In the genomic region with DNA sequence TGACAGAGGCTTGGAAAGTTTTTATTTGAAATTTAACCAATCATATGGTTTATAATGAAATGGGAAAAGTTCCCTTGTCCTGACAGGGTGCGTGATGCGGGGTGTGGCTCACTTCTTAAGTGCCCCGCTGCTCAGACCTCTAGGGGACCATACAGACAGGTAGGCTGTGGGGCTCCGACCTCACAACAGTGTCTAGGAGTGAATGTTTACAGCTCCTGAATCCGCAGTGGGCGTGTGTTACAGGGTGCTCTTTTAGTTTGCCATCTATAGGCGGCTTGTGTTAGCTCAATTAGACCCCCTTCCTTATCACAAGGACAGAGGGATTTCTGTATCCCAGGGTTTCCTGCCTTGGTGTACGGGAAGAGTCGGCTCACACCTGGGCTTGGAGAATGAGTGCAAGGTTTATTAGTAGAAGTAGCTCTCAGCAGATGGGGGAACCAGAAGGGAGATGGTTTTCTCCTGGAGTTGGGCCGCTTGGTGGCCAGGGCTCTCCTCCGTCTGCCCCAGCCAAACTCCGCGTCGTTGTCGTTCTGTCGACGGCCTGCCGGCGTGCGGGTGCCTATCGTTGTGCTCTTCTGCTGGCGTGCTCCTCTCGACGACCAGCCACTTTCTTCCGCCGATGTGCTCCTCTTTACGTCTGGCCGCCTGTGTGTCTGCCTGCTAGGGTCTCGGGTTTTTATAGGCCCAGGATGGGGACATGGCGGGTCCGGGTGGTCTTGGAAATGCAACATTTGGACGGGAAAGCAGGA, we compare ENCODE assay signal across 22 cellular contexts.
DNase-seq lines count a peak whose midpoint lies in the region; ATAC-seq, FAIRE-seq and TF ChIP-seq lines count a peak whose summit lies in the region.
"Had no signal": no experiment of that assay in that cellular context is flagged by ENCODE, and none has a peak within 500 bp of the region (broad histone marks: within the 10 kb centered on the region; RNA-seq: fewer than 3 reads in every experiment).

No MANE protein-coding gene starts in this region.

- H3K4me1 Mint-ChIP-seq in endothelial cell (ENCODE audit: unreplicated experiment): peaks cover 43% of the 10 kb centered on the region
- H3K4me1 Mint-ChIP-seq in nephron progenitor cell: peaks cover 53% of the 10 kb centered on the region
- H3K4me1 Mint-ChIP-seq in activated CD4-positive, alpha-beta memory T cell treated with anti-CD3 and anti-CD28 coated beads for 36 hours (ENCODE audit: low read depth): no peaks in the 10 kb centered on the region

- no peaks in the 10 kb centered on the region; the same call in 1 of the 2 replicates for H3K9me3 ChIP-seq in AG04450 (ENCODE audit: control insufficient read depth, insufficient read depth, low read length)
- H3K9me3 ChIP-seq in HCT116 (ENCODE audit: control insufficient read depth in 1 of 2, insufficient read depth in 1 of 2, low read depth in 1 of 2, low read length in 2 of 2): no peaks in the 10 kb centered on the region
- H3K9me3 ChIP-seq: ovary, right atrium auricular region had no signal

- H3K4me3 Mint-ChIP-seq in endothelial cell (ENCODE audit: unreplicated experiment): no peak overlapping the region
- H3K4me3 Mint-ChIP-seq in nephron progenitor cell: no peak overlapping the region
- H3K4me3 Mint-ChIP-seq in activated CD4-positive, alpha-beta memory T cell treated with anti-CD3 and anti-CD28 coated beads for 36 hours: no peak overlapping the region
- H3K4me3 Mint-ChIP-seq: activated T-cell treated with anti-CD3 and anti-CD28 coated beads, Interleukin-2, amount 50 U/mL, for 72 hours; naive thymus-derived CD4-positive, alpha-beta T cell had no signal

- no peak for FAIRE-seq in HTR-8/SVneo (lab: Jason Lieb, UNC)

- no peak overlapping the region for H3K4me2 ChIP-seq in HCT116 (ENCODE audit: low read length)
- H3K4me2 ChIP-seq: PC-9 had no signal

- peak overlapping the region; percentile 23 for H3K27ac ChIP-seq in AG04450 (ENCODE audit: low read depth, low read length)
- H3K27ac ChIP-seq in HCT116 (ENCODE audit: low read depth, low read length): no peak overlapping the region
- H3K27ac ChIP-seq: foreskin keratinocyte, ovary, PC-9, right atrium auricular region had no signal

- no TSS peak for BruUV-seq in HCT116 (replicated peaks; lab: Mats Ljungman, UMichigan)

- H3K4me3 ChIP-seq in AG04450 (ENCODE audit: low read depth, low read length): no peak overlapping the region
- no peak overlapping the region for H3K4me3 ChIP-seq in HCT116 (replicated peaks in 1 of 2; ENCODE audit: low read depth in 1 of 2, low read length in 2 of 2)
- H3K4me3 ChIP-seq: ovary, PC-9, right atrium auricular region had no signal

- CTCF ChIA-PET in AG04450 (lab: Charles Lee) (no interaction called here), HCT116 (lab: Charles Lee) (no interaction called here)
- CTCF ChIA-PET in activated CD4-positive, alpha-beta memory T cell treated with anti-CD3 and anti-CD28 coated beads for 36 hours (lab: Charles Lee): no interaction called here

- no peak overlapping the region for H2AFZ ChIP-seq in HCT116 (ENCODE audit: low read depth, low read length, poor library complexity, severe bottlenecking)
- H2AFZ ChIP-seq: PC-9 had no signal

- no peaks in the 10 kb centered on the region for H3K9me2 ChIP-seq in HCT116 (ENCODE audit: insufficient read depth)

- POLR2A ChIA-PET in AG04450 (lab: Yijun Ruan, JAX) (no interaction called here), HCT116 (lab: Charles Lee) (no interaction called here)
- POLR2A ChIA-PET in activated CD4-positive, alpha-beta memory T cell treated with anti-CD3 and anti-CD28 coated beads for 36 hours (lab: Charles Lee): no interaction called here

- H3K27me3 ChIP-seq in AG04450 (ENCODE audit: control insufficient read depth, insufficient read depth, low read length) (no peaks in the 10 kb centered on the region), HCT116 (ENCODE audit: insufficient read depth, low read length) (no peaks in the 10 kb centered on the region)
- H3K27me3 ChIP-seq: foreskin keratinocyte, ovary, right atrium auricular region had no signal

- H3K27ac Mint-ChIP-seq in endothelial cell (ENCODE audit: unreplicated experiment) (peak overlapping the region; percentile 75), nephron progenitor cell (peak overlapping the region; percentile 45)
- no peak overlapping the region for H3K27ac Mint-ChIP-seq in activated CD4-positive, alpha-beta memory T cell treated with anti-CD3 and anti-CD28 coated beads for 36 hours
- H3K27ac Mint-ChIP-seq: activated T-cell treated with anti-CD3 and anti-CD28 coated beads, Interleukin-2, amount 50 U/mL, for 72 hours; naive thymus-derived CD4-positive, alpha-beta T cell had no signal

- DNase-seq in AG04450 (ENCODE audit: low read depth, low spot score) (no peak), HCT116 (ENCODE audit: low read depth, low spot score) (no peak), endothelial cell (ENCODE audit: low spot score) (peak; percentile 8), nephron progenitor cell (no peak), NCI-H510A treated with DMSO at 0.1 percent for 48 hours (lab: John Stamatoyannopoulos, UW) (no peak), HTR-8/SVneo (ENCODE audit: insufficient read length, low spot score) (no peak)
- no peak for DNase-seq in activated CD4-positive, alpha-beta memory T cell treated with anti-CD3 and anti-CD28 coated beads for 36 hours
- DNase-seq: activated naive CD4-positive, alpha-beta T cell treated with anti-CD3 and anti-CD28 coated beads, Interleukin-2, amount 50 U/mL, for 16 hours; activated T-cell treated with anti-CD3 and anti-CD28 coated beads, Interleukin-2, amount 50 U/mL, for 72 hours; aorta; central memory CD4-positive, alpha-beta T cell; foreskin keratinocyte; KG1; mammary epithelial cell; naive thymus-derived CD4-positive, alpha-beta T cell; NCI-H1694 treated with DMSO at 0.1 percent for 48 hours; NCI-H2227 treated with DMSO at 0.1 percent for 48 hours; ovary; PC-9; SHP77 treated with DMSO at 0.1 percent for 48 hours; stimulated activated CD4-positive, alpha-beta T cell treated with anti-CD3 and anti-CD28 coated beads, Interleukin-15, amount 100 ng/mL, for 24 hours had no signal

- no peak for TF ChIP-seq POLR2A in HCT116 (IDR thresholded peaks at IDR 0.05; ENCODE audit: borderline replicate concordance, extremely low read depth, insufficient read depth, insufficient read length)

- RAD21 ChIA-PET in HCT116 (lab: Charles Lee; ENCODE audit: low non-redundant PET in 1 of 2, low total read pairs in 2 of 2, uncharacterized antibody in 2 of 2, unreplicated experiment in 2 of 2): no interaction called here

- H3K9me3 Mint-ChIP-seq in endothelial cell (ENCODE audit: unreplicated experiment) (no peaks in the 10 kb centered on the region), nephron progenitor cell (no peaks in the 10 kb centered on the region)
- no peaks in the 10 kb centered on the region for H3K9me3 Mint-ChIP-seq in activated CD4-positive, alpha-beta memory T cell treated with anti-CD3 and anti-CD28 coated beads for 36 hours
- H3K9me3 Mint-ChIP-seq: activated T-cell treated with anti-CD3 and anti-CD28 coated beads, Interleukin-2, amount 50 U/mL, for 72 hours; naive thymus-derived CD4-positive, alpha-beta T cell had no signal

- H3K36me3 ChIP-seq in HCT116 (ENCODE audit: control insufficient read depth in 1 of 2, insufficient read depth in 2 of 2, low read length in 2 of 2): no peaks in the 10 kb centered on the region
- H3K36me3 ChIP-seq: ovary, right atrium auricular region had no signal

- no peak for TF ChIP-seq RAD21 in HCT116 (IDR thresholded peaks at IDR 0.05; ENCODE audit: low read depth)

- ATAC-seq in HCT116: 0 out of 2 replicates have a peak, but pooled peaks have one; percentile 32
- ATAC-seq: activated T-cell treated with anti-CD3 and anti-CD28 coated beads, Interleukin-2, amount 50 U/mL, for 72 hours; foreskin keratinocyte; naive thymus-derived CD4-positive, alpha-beta T cell had no signal

- H4K20me1 ChIP-seq in HCT116 (ENCODE audit: insufficient read depth): no peaks in the 10 kb centered on the region

- H3K4me1 ChIP-seq in HCT116 (ENCODE audit: control insufficient read depth in 1 of 2, insufficient read depth in 2 of 2, low read length in 2 of 2): no peaks in the 10 kb centered on the region
- H3K4me1 ChIP-seq: foreskin keratinocyte had no signal

- H3K36me3 Mint-ChIP-seq in endothelial cell (ENCODE audit: low read depth, unreplicated experiment): peaks cover 17% of the 10 kb centered on the region
- H3K36me3 Mint-ChIP-seq in nephron progenitor cell (ENCODE audit: low read depth): peaks cover 25% of the 10 kb centered on the region
- H3K36me3 Mint-ChIP-seq in activated CD4-positive, alpha-beta memory T cell treated with anti-CD3 and anti-CD28 coated beads for 36 hours: no peaks in the 10 kb centered on the region

- no peak for TF ChIP-seq CTCF in AG04450 (IDR thresholded peaks at IDR 0.05; ENCODE audit: low read depth, low read length)
- TF ChIP-seq CTCF in HCT116 (IDR thresholded peaks at IDR 0.05 in 2 of 3, conservative IDR thresholded peaks at IDR 0.05 in 1 of 3; ENCODE audit: borderline replicate concordance in 1 of 3, insufficient read depth in 1 of 3, low read depth in 2 of 3, low read length in 2 of 3): no peak
- no peak for TF ChIP-seq CTCF in endothelial cell (IDR thresholded peaks at IDR 0.05; ENCODE audit: unreplicated experiment)
- no peak for TF ChIP-seq CTCF in nephron progenitor cell (IDR thresholded peaks at IDR 0.05)

- H3K27me3 Mint-ChIP-seq in endothelial cell (ENCODE audit: unreplicated experiment) (peaks cover 7% of the 10 kb centered on the region), nephron progenitor cell (ENCODE audit: low read depth, poor library complexity) (no peaks in the 10 kb centered on the region)
- no peaks in the 10 kb centered on the region for H3K27me3 Mint-ChIP-seq in activated CD4-positive, alpha-beta memory T cell treated with anti-CD3 and anti-CD28 coated beads for 36 hours
- H3K27me3 Mint-ChIP-seq: naive thymus-derived CD4-positive, alpha-beta T cell had no signal

- H3K79me2 ChIP-seq in HCT116 (ENCODE audit: insufficient read depth, low read length): no peaks in the 10 kb centered on the region

- intact Hi-C loops in HCT116 (cut with micrococcal nuclease): no loop called here
- intact Hi-C loops in activated CD4-positive, alpha-beta memory T cell treated with anti-CD3 and anti-CD28 coated beads for 36 hours (cut with micrococcal nuclease): no loop called here

- H3K9ac ChIP-seq in HCT116 (ENCODE audit: low read length): no peak overlapping the region

TF ChIP-seq in HCT116, 20 proteins besides CTCF, POLR2A, EP300 and RAD21 (continues in another document):
- TF ChIP-seq CEBPB (IDR thresholded peaks at IDR 0.05; ENCODE audit: low read depth): no peak
- TF ChIP-seq SRF (IDR thresholded peaks at IDR 0.05; ENCODE audit: low read depth): no peak
- TF ChIP-seq SIN3A (IDR thresholded peaks at IDR 0.05; ENCODE audit: low read depth): no peak
- TF ChIP-seq FOSL1 (IDR thresholded peaks at IDR 0.05; ENCODE audit: low read depth): no peak
- TF ChIP-seq ZNF274 (IDR thresholded peaks at IDR 0.05; ENCODE audit: low read depth, low read length): no peak
- no peak for TF ChIP-seq TCF7L2 (IDR thresholded peaks at IDR 0.05; ENCODE audit: borderline replicate concordance, extremely low read depth, insufficient read depth, insufficient read length)
- TF ChIP-seq YY1 (IDR thresholded peaks at IDR 0.05; ENCODE audit: extremely low read depth, insufficient replicate concordance, low read depth, low read length): no peak
- no peak for TF ChIP-seq EZH2 (IDR thresholded peaks at IDR 0.05)
- no peak for TF ChIP-seq ELF1 (IDR thresholded peaks at IDR 0.05; ENCODE audit: borderline replicate concordance, low read depth)
